ENCODE assay signal across 19 cellular contexts in the genomic region with DNA sequence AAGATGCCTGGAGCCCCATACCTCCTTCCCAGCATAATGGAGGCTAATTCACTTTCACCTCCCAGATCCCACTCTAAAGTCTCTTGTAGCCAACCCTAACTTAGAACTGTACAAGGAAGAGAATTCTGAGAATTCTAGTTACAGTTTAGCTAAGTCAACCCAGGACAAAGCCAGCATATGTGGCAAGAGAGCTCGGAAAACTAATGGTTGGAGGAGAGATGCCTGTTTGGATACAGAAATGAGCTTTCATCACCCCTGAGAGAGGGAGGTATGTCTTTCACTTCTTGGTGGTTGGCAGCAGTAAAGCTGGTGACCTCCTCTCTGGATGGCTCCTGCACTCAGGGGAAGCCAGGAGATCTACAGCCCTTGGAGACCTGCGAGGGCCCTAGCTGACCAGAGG.
A peak's percentile ranks its signal among the peaks of the same experiment; 100 is the strongest.
DNase-seq lines count a peak whose midpoint lies in the region; ATAC-seq lines count a peak whose summit lies in the region.
"Had no signal": no experiment of that assay in that cellular context is flagged by ENCODE, and none has a peak within 500 bp of the region (broad histone marks: within the 10 kb centered on the region; RNA-seq: fewer than 3 reads in every experiment).

No MANE protein-coding gene starts in this region.

- H3K9ac ChIP-seq in adipocyte (ENCODE audit: low read length): no peak overlapping the region

- ATAC-seq in HG03457 (IDR thresholded peaks at IDR 0.05; ENCODE audit: unreplicated experiment) (no peak), HG02623 (IDR thresholded peaks at IDR 0.05; ENCODE audit: unreplicated experiment) (no peak)
- ATAC-seq: HepG2 had no signal

- H3K4me1 ChIP-seq in adipocyte (ENCODE audit: control insufficient read depth, insufficient read depth, low read length): peaks cover 33% of the 10 kb centered on the region

- DNase-seq in AG20443 (ENCODE audit: low spot score) (peak; percentile 21), adipocyte (ENCODE audit: low read depth) (peak; percentile 59), islet precursor cell (peak; percentile 18), renal cortical epithelial cell (ENCODE audit: low read depth) (peak; percentile 91), cerebellum (ENCODE audit: low spot score) (no peak)
- DNase-seq: CD4-positive, CD25-positive, alpha-beta regulatory T cell; GF-D8; H9; KBM-7; MM.1S; NCI-H1092 treated with DMSO at 0.1 percent for 48 hours; NCI-H146; NCI-H2227 treated with DMSO at 0.1 percent for 48 hours; NCI-H510A; NK-92 treated with Interleukin-12 subunit alpha and Interleukin-12 subunit beta, amount 100 ng/mL, for 24 hours; SIG-M5 had no signal

- H3K27me3 ChIP-seq in adipocyte (replicated peaks; ENCODE audit: control insufficient read depth, insufficient read depth, low read length): no peaks in the 10 kb centered on the region

- no peaks in the 10 kb centered on the region for H3K36me3 ChIP-seq in adipocyte (ENCODE audit: control insufficient read depth, insufficient read depth, low read length, severe bottlenecking)

- no peaks in the 10 kb centered on the region for H3K9me3 ChIP-seq in adipocyte (ENCODE audit: control insufficient read depth, low read length)

- H3K4me3 ChIP-seq in adipocyte (ENCODE audit: low read length): no peak overlapping the region
